28 cellular contexts compared by ENCODE assay signal in the genomic region with DNA sequence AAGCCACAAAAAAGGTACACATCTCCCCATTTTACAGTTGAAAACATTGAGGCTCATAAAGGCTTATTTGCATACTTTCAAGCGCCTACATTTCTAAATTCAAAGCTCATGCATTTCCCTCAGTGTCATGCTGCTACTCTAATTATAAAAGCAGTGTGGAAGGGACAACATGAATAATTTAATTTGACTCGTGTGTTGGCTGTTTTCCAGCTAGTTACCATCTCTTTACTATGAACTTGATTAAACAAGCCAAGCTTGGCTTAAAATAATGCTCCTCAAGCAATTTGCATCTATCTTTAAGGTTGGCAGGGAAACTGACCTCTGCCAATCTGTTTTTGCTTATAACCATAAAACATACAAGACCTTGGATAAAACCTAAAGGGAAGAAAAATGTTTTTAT.
"Had no signal": no experiment of that assay in that cellular context is flagged by ENCODE, and none has a peak within 500 bp of the region (broad histone marks: within the 10 kb centered on the region; RNA-seq: fewer than 3 reads in every experiment).

No MANE protein-coding gene starts in this region.

- ATAC-seq: left colon; left lung; lower lobe of right lung; natural killer cell; right cardiac atrium; stimulated activated effector memory CD8-positive, alpha-beta T cell treated with anti-CD3 and anti-CD28 coated beads, Interleukin-12 subunit alpha, Interleukin-12 subunit beta, amount 100 ng/mL, for 72 hours; upper lobe of right lung had no signal

- H3K36me3 ChIP-seq: left lung, lower lobe of right lung, neural progenitor cell, neutrophil, sigmoid colon, spleen, suprapubic skin, thoracic aorta, tibial artery, upper lobe of right lung had no signal

- H3K4me3 ChIP-seq: left lung, lower lobe of right lung, neural progenitor cell, sigmoid colon, spleen, suprapubic skin, thoracic aorta, tibial artery, upper lobe of right lung had no signal

- H3K9me3 ChIP-seq: left lung, lower lobe of right lung, neutrophil, sigmoid colon, spleen, suprapubic skin, thoracic aorta, tibial artery, upper lobe of right lung had no signal

- H3K4me1 ChIP-seq: left lung, lower lobe of right lung, parathyroid adenoma, sigmoid colon, spleen, suprapubic skin, upper lobe of right lung had no signal

- DNase-seq: hypothalamus; immature natural killer cell; kidney; left colon; left lung; lower lobe of right lung; mammary epithelial cell; mesenchymal stem cell; naive B cell; natural killer cell; nephron progenitor cell; occipital lobe; retina; right cardiac atrium; sigmoid colon; small intestine; spleen; stimulated activated CD4-positive, alpha-beta T cell treated with anti-CD3 and anti-CD28 coated beads, Interleukin-4, amount 100 ng/mL, for 24 hours; stimulated activated naive CD4-positive, alpha-beta T cell; tibial artery; trophoblast cell; upper lobe of right lung had no signal
